15 cellular contexts compared by ENCODE assay signal in genomic region chr1:170776147-170776734, GRCh38.
"Had no signal": no experiment of that assay in that cellular context is flagged by ENCODE, and none has a peak within 500 bp of the region (broad histone marks: within the 10 kb centered on the region; RNA-seq: fewer than 3 reads in every experiment).

No MANE protein-coding gene starts in this region.

- H3K4me1 ChIP-seq: prostate gland, stomach, tibial artery, uterus had no signal

- H3K27ac ChIP-seq: prostate gland, stomach, tibial artery, uterus had no signal

- H3K4me1 Mint-ChIP-seq: activated naive CD8-positive, alpha-beta T cell treated with anti-CD3 and anti-CD28 coated beads for 36 hours; naive thymus-derived CD8-positive, alpha-beta T cell; T-cell had no signal

- H3K27me3 Mint-ChIP-seq: activated naive CD8-positive, alpha-beta T cell treated with anti-CD3 and anti-CD28 coated beads for 36 hours had no signal

- H3K9me3 Mint-ChIP-seq: activated CD4-positive, alpha-beta memory T cell treated with anti-CD3 and anti-CD28 coated beads for 36 hours had no signal

- H3K36me3 ChIP-seq: prostate gland, stomach, tibial artery, uterus had no signal

- H3K27me3 ChIP-seq: stomach, tibial artery, uterus had no signal

- DNase-seq: activated CD4-positive, alpha-beta memory T cell treated with anti-CD3 and anti-CD28 coated beads for 36 hours; activated gamma-delta T cell treated with Interleukin-2 at 50 U/mL for 16 hours; activated naive CD8-positive, alpha-beta T cell treated with anti-CD3 and anti-CD28 coated beads for 36 hours; activated T-cell treated with anti-CD3 and anti-CD28 coated beads, Interleukin-2, amount 50 U/mL, for 72 hours; anterior cingulate cortex; hypothalamus; naive thymus-derived CD8-positive, alpha-beta T cell; nucleus accumbens; stimulated activated CD4-positive, alpha-beta T cell treated with anti-CD3 and anti-CD28 coated beads, Interleukin-4, amount 100 ng/mL, for 1 hour; stomach; T-cell; T1000; tibial artery; uterus had no signal

- H3K4me3 Mint-ChIP-seq: activated CD4-positive, alpha-beta memory T cell treated with anti-CD3 and anti-CD28 coated beads for 36 hours; activated naive CD8-positive, alpha-beta T cell treated with anti-CD3 and anti-CD28 coated beads for 36 hours; activated T-cell treated with anti-CD3 and anti-CD28 coated beads, Interleukin-2, amount 50 U/mL, for 72 hours; naive thymus-derived CD8-positive, alpha-beta T cell; T-cell had no signal

- H3K9me3 ChIP-seq: prostate gland, stomach, tibial artery, uterus had no signal

- H3K4me3 ChIP-seq: prostate gland, stomach, tibial artery, uterus had no signal

- H3K36me3 Mint-ChIP-seq: activated CD4-positive, alpha-beta memory T cell treated with anti-CD3 and anti-CD28 coated beads for 36 hours; activated naive CD8-positive, alpha-beta T cell treated with anti-CD3 and anti-CD28 coated beads for 36 hours; naive thymus-derived CD8-positive, alpha-beta T cell; T-cell had no signal

- ATAC-seq: activated T-cell treated with anti-CD3 and anti-CD28 coated beads, Interleukin-2, amount 50 U/mL, for 72 hours; naive thymus-derived CD8-positive, alpha-beta T cell; T-cell had no signal

- H3K27ac Mint-ChIP-seq: activated CD4-positive, alpha-beta memory T cell treated with anti-CD3 and anti-CD28 coated beads for 36 hours; activated naive CD8-positive, alpha-beta T cell treated with anti-CD3 and anti-CD28 coated beads for 36 hours; activated T-cell treated with anti-CD3 and anti-CD28 coated beads, Interleukin-2, amount 50 U/mL, for 72 hours; naive thymus-derived CD8-positive, alpha-beta T cell; T-cell had no signal
